ENCODE assay signal across 17 cellular contexts in the genomic region with DNA sequence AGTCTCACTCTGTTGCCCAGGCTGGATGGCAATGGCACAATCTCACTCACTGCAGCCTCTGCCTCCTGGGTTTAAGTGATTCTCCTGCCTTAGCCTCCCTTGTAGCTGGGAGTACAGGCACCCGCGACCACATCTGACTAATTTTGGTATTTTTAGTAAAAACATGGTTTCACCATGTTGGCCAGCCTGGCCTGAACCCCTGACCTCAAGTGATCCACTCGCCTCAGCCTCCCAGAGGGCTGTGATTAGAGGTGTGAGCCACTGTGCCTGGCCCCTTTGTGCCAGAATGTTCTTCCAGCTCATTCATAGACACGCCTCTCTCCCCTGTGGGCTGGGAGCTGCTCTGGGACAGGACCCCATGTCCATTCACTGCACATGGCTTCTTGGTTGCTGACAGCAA. TPM values are rescaled to one million over a fixed set of nuclear protein-coding genes. Genes with fewer than 3 reads are reported as not detected.
DNase-seq lines count a peak whose midpoint lies in the region; ATAC-seq and TF ChIP-seq lines count a peak whose summit lies in the region.
"Had no signal": no experiment of that assay in that cellular context is flagged by ENCODE, and none has a peak within 500 bp of the region (broad histone marks: within the 10 kb centered on the region; RNA-seq: fewer than 3 reads in every experiment).

No MANE protein-coding gene starts in this region.

- H3K79me2 ChIP-seq in osteoblast (ENCODE audit: insufficient read depth, low read length) (peaks cover 14% of the 10 kb centered on the region), PC-3 (ENCODE audit: low read length) (peaks cover 6% of the 10 kb centered on the region; the same call in 1 of the 2 replicates)

- intact Hi-C loops in CD14-positive monocyte (cut with micrococcal nuclease) (no loop called here), PC-3 (cut with micrococcal nuclease) (no loop called here)

- H2AFZ ChIP-seq in osteoblast (ENCODE audit: low read length), result no peak overlapping the region
- H2AFZ ChIP-seq in PC-3 (ENCODE audit: low read length), result no peak overlapping the region

- peak overlapping the region; percentile 45 for H3K27ac ChIP-seq in osteoblast (ENCODE audit: low read depth, low read length)
- no peak overlapping the region for H3K27ac ChIP-seq in PC-3 (ENCODE audit: low read length)
- H3K27ac ChIP-seq: heart left ventricle, skin epidermis had no signal

- H3K27me3 ChIP-seq in osteoblast (ENCODE audit: insufficient read depth, low read length), result no peaks in the 10 kb centered on the region
- no peaks in the 10 kb centered on the region for H3K27me3 ChIP-seq in PC-3 (ENCODE audit: low read length)
- H3K27me3 ChIP-seq: heart left ventricle, MG63 had no signal

- no peaks in the 10 kb centered on the region for H3F3A ChIP-seq in PC-3 (ENCODE audit: low read length, unreplicated experiment)

- H3K27me3 Mint-ChIP-seq in activated naive CD4-positive, alpha-beta T cell treated with anti-CD3 and anti-CD28 coated beads, Interleukin-2, amount 10 ng/mL, durations not matched to agents 7 days and 5 days, result no peaks in the 10 kb centered on the region
- H3K27me3 Mint-ChIP-seq in HFFc6 (ENCODE audit: insufficient read depth), result no peaks in the 10 kb centered on the region; the same call in 1 of the 2 replicates
- no peaks in the 10 kb centered on the region for H3K27me3 Mint-ChIP-seq in activated naive CD8-positive, alpha-beta T cell treated with anti-CD3 and anti-CD28 coated beads, Interleukin-2, amount 50 U/mL, for 24 hours
- H3K27me3 Mint-ChIP-seq in CD14-positive monocyte (ENCODE audit: low read depth in 3 of 3), result peaks cover 0 to 4% (median 0%) of the 10 kb centered on the region in 3 donors
- H3K27me3 Mint-ChIP-seq: brain had no signal

- no peaks in the 10 kb centered on the region for H3K4me1 Mint-ChIP-seq in activated naive CD4-positive, alpha-beta T cell treated with anti-CD3 and anti-CD28 coated beads, Interleukin-2, amount 10 ng/mL, durations not matched to agents 7 days and 5 days
- H3K4me1 Mint-ChIP-seq in HFFc6 (ENCODE audit: low read depth), result peaks cover 6% of the 10 kb centered on the region
- H3K4me1 Mint-ChIP-seq in activated naive CD8-positive, alpha-beta T cell treated with anti-CD3 and anti-CD28 coated beads, Interleukin-2, amount 50 U/mL, for 24 hours, result no peaks in the 10 kb centered on the region
- no peaks in the 10 kb centered on the region for H3K4me1 Mint-ChIP-seq in CD14-positive monocyte
- H3K4me1 Mint-ChIP-seq: brain had no signal

- H3K9me3 ChIP-seq in osteoblast (ENCODE audit: low read depth, low read length) (peaks cover 4% of the 10 kb centered on the region), PC-3 (ENCODE audit: low read length) (no peaks in the 10 kb centered on the region)
- H3K9me3 ChIP-seq: MG63 had no signal

- H3K4me3 ChIP-seq in osteoblast (ENCODE audit: insufficient read depth, low read length) (no peak overlapping the region), PC-3 (ENCODE audit: low read length) (no peak overlapping the region)
- H3K4me3 ChIP-seq: heart left ventricle, MG63, skin epidermis had no signal

- no peak overlapping the region for H3K9ac ChIP-seq in PC-3 (ENCODE audit: low read length)

- ATAC-seq in activated naive CD8-positive, alpha-beta T cell treated with anti-CD3 and anti-CD28 coated beads, Interleukin-2, amount 50 U/mL, for 24 hours, result no peak
- no peak for ATAC-seq in PC-3

- POLR2A ChIA-PET in PC-3 (lab: Charles Lee; ENCODE audit: unreplicated experiment), result no interaction called here

- H3K4me2 ChIP-seq in osteoblast (ENCODE audit: insufficient read depth, low read length), result no peak overlapping the region
- H3K4me2 ChIP-seq in PC-3 (ENCODE audit: low read length), result no peak overlapping the region

- no peaks in the 10 kb centered on the region for H3K9me3 Mint-ChIP-seq in activated naive CD4-positive, alpha-beta T cell treated with anti-CD3 and anti-CD28 coated beads, Interleukin-2, amount 10 ng/mL, durations not matched to agents 7 days and 5 days
- H3K9me3 Mint-ChIP-seq in HFFc6 (no peaks in the 10 kb centered on the region), CD14-positive monocyte (no peaks in the 10 kb centered on the region)
- H3K9me3 Mint-ChIP-seq in activated naive CD8-positive, alpha-beta T cell treated with anti-CD3 and anti-CD28 coated beads, Interleukin-2, amount 50 U/mL, for 24 hours, result no peaks in the 10 kb centered on the region
- H3K9me3 Mint-ChIP-seq: activated T-helper 1 cell treated with anti-CD3 and anti-CD28 coated beads, Interleukin-12 subunit alpha, Interleukin-12 subunit beta, Interleukin-2, Interleukin-4 antibody, amounts not matched to agents 30 ng/mL and 10 ng/mL and 1 ng/mL, durations not matched to agents 14 hours and 24 hours and 36 hours had no signal

- CTCF ChIA-PET in activated naive CD4-positive, alpha-beta T cell treated with anti-CD3 and anti-CD28 coated beads, Interleukin-2, amount 10 ng/mL, durations not matched to agents 7 days and 5 days (lab: Charles Lee), result interaction anchor here (2.3 kb wide), 1 partner anchor 85 kb away, joined by 6 read pairs; no protein-coding TSS in a partner anchor
- CTCF ChIA-PET in PC-3 (lab: Charles Lee), result no interaction called here

- BruUV-seq in PC-3 (replicated peaks; lab: Mats Ljungman, UMichigan), result no TSS peak

- peaks cover 4% of the 10 kb centered on the region for H3K4me1 ChIP-seq in osteoblast (ENCODE audit: insufficient read depth, low read length)
- no peaks in the 10 kb centered on the region for H3K4me1 ChIP-seq in PC-3 (ENCODE audit: insufficient read depth, low read length)
- H3K4me1 ChIP-seq: heart left ventricle had no signal

- peaks cover 19% of the 10 kb centered on the region for H3K36me3 Mint-ChIP-seq in activated naive CD4-positive, alpha-beta T cell treated with anti-CD3 and anti-CD28 coated beads, Interleukin-2, amount 10 ng/mL, durations not matched to agents 7 days and 5 days
- H3K36me3 Mint-ChIP-seq in HFFc6 (ENCODE audit: low read depth) (peaks cover 16% of the 10 kb centered on the region), CD14-positive monocyte (peaks cover 73 to 91% of the 10 kb centered on the region in 2 donors)
- peaks cover 17% of the 10 kb centered on the region for H3K36me3 Mint-ChIP-seq in activated naive CD8-positive, alpha-beta T cell treated with anti-CD3 and anti-CD28 coated beads, Interleukin-2, amount 50 U/mL, for 24 hours (ENCODE audit: low read depth)

- no peak for DNase-seq in activated naive CD4-positive, alpha-beta T cell treated with anti-CD3 and anti-CD28 coated beads, Interleukin-2, amount 10 ng/mL, durations not matched to agents 7 days and 5 days
- no peak for DNase-seq in activated naive CD4-positive, alpha-beta T cell treated with Interleukin-2 at 50 U/mL for 16 hours
- DNase-seq in HFFc6 (no peak), osteoblast (ENCODE audit: insufficient read length, low spot score, missing footprints) (no peak), CD14-positive monocyte (ENCODE audit: low spot score) (no peak), SIG-M5 treated with dmso at 0.1 percent for 504 hours (lab: John Stamatoyannopoulos, UW; ENCODE audit: unreplicated experiment) (no peak), PC-3 (no peak)
- no peak for DNase-seq in activated naive CD8-positive, alpha-beta T cell treated with anti-CD3 and anti-CD28 coated beads, Interleukin-2, amount 50 U/mL, for 24 hours
- DNase-seq: C1 segment of cervical spinal cord; MG63; NCI-H510A treated with DMSO at 0.1 percent for 48 hours; SIG-M5; stimulated activated CD4-positive, alpha-beta T cell treated with anti-CD3 and anti-CD28 coated beads, Interleukin-1b, Interleukin-23, amount 100 ng/mL, for 48 hours had no signal

- H3K36me3 ChIP-seq in osteoblast (ENCODE audit: insufficient read depth, low read length), result peaks cover 58% of the 10 kb centered on the region
- peaks cover 59% of the 10 kb centered on the region for H3K36me3 ChIP-seq in PC-3 (ENCODE audit: low read depth, low read length)

- TF ChIP-seq CTCF in HFFc6 (IDR thresholded peaks at IDR 0.05), result no peak
- no peak for TF ChIP-seq CTCF in osteoblast (IDR thresholded peaks at IDR 0.05; ENCODE audit: extremely low read depth, low read depth, low read length)
- no peak for TF ChIP-seq CTCF in CD14-positive monocyte (IDR thresholded peaks at IDR 0.05)
- no peak for TF ChIP-seq CTCF in PC-3 (conservative IDR thresholded peaks at IDR 0.05; ENCODE audit: low read depth, low read length)

- H4K20me1 ChIP-seq in osteoblast (ENCODE audit: insufficient read depth, low read length), result peaks cover 32% of the 10 kb centered on the region
- peaks cover 4% of the 10 kb centered on the region for H4K20me1 ChIP-seq in PC-3 (ENCODE audit: low read length)

- no peaks in the 10 kb centered on the region for H3K9me2 ChIP-seq in PC-3 (replicated peaks; ENCODE audit: low read length)

- peak overlapping the region; percentile 33 for H3K27ac Mint-ChIP-seq in activated naive CD4-positive, alpha-beta T cell treated with anti-CD3 and anti-CD28 coated beads, Interleukin-2, amount 10 ng/mL, durations not matched to agents 7 days and 5 days
- H3K27ac Mint-ChIP-seq in HFFc6 (peak overlapping the region; percentile 33; the same call in 1 of the 2 replicates), CD14-positive monocyte (peak overlapping the region in 2 of 7 donors; percentile 54 to 55)
- H3K27ac Mint-ChIP-seq in activated naive CD8-positive, alpha-beta T cell treated with anti-CD3 and anti-CD28 coated beads, Interleukin-2, amount 50 U/mL, for 24 hours, result peak overlapping the region; percentile 74
- H3K27ac Mint-ChIP-seq: activated T-helper 1 cell treated with anti-CD3 and anti-CD28 coated beads, Interleukin-12 subunit alpha, Interleukin-12 subunit beta, Interleukin-2, Interleukin-4 antibody, amounts not matched to agents 30 ng/mL and 10 ng/mL and 1 ng/mL, durations not matched to agents 14 hours and 24 hours and 36 hours had no signal

- H3K4me3 Mint-ChIP-seq in activated naive CD4-positive, alpha-beta T cell treated with anti-CD3 and anti-CD28 coated beads, Interleukin-2, amount 10 ng/mL, durations not matched to agents 7 days and 5 days, result no peak overlapping the region
- H3K4me3 Mint-ChIP-seq in HFFc6 (no peak overlapping the region), CD14-positive monocyte (no peak overlapping the region)
- no peak overlapping the region for H3K4me3 Mint-ChIP-seq in activated naive CD8-positive, alpha-beta T cell treated with anti-CD3 and anti-CD28 coated beads, Interleukin-2, amount 50 U/mL, for 24 hours
- H3K4me3 Mint-ChIP-seq: activated T-helper 1 cell treated with anti-CD3 and anti-CD28 coated beads, Interleukin-12 subunit alpha, Interleukin-12 subunit beta, Interleukin-2, Interleukin-4 antibody, amounts not matched to agents 30 ng/mL and 10 ng/mL and 1 ng/mL, durations not matched to agents 14 hours and 24 hours and 36 hours; brain had no signal

RNA-seq across cellular contexts. Expression of a gene that starts 9.1 kb away (rescaled TPM):
- 100 to 1,000 TPM; 266 to 322 (median 283) TPM for total RNA-seq in HFFc6 (2021; fragmentation: NEBNext Ultra II Directional; extraction: Animal tissue kit (Norgen Biotek cat#: 25700))
- 152 and 161 TPM in 2 replicates for total RNA-seq in osteoblast
- polyA plus RNA-seq in CD14-positive monocyte, result 100 to 1,000 TPM; 160 to 165 TPM
- 426 and 474 TPM in 2 replicates for total RNA-seq in PC-3 (2014; rRNA removed)

RNA-seq across cellular contexts. Expression of a gene that starts 21.7 kb away (rescaled TPM):
- 1 to 10 TPM; 4.5 to 8.2 (median 6.7) TPM for total RNA-seq in HFFc6 (2021; fragmentation: NEBNext Ultra II Directional; extraction: Animal tissue kit (Norgen Biotek cat#: 25700))
- 1.8 TPM in 2 replicates for total RNA-seq in osteoblast
- 1 to 10 TPM; 1.8 to 3.9 TPM for polyA plus RNA-seq in CD14-positive monocyte
- total RNA-seq in PC-3 (2014; rRNA removed), result 8.3 and 12.0 TPM in 2 replicates
